ENCODE assay signal across 7 cellular contexts in genomic region chr22:36977947-36978660, GRCh38. TPM values are rescaled to one million over a fixed set of nuclear protein-coding genes. Genes with fewer than 3 reads are reported as not detected.
DNase-seq lines count a peak whose midpoint lies in the region; ATAC-seq and TF ChIP-seq lines count a peak whose summit lies in the region.

No MANE protein-coding gene starts in this region.

- no peak overlapping the region for H3K27ac ChIP-seq in duodenal mucosa (ENCODE audit: low read depth, low read length)
- H3K27ac ChIP-seq in lung (ENCODE audit: low read depth in 1 of 2, low read length in 1 of 2): no peak overlapping the region

- H3K27me3 ChIP-seq in duodenal mucosa (ENCODE audit: control insufficient read depth in 1 of 2, insufficient read depth in 2 of 2, low read length in 2 of 2) (peaks cover 0 to 10% of the 10 kb centered on the region in 2 donors), lung (ENCODE audit: control insufficient read depth, insufficient read depth) (no peaks in the 10 kb centered on the region)

- ATAC-seq in HG03565 (IDR thresholded peaks at IDR 0.05; ENCODE audit: unreplicated experiment) (peak; percentile 46), lung (ENCODE audit: insufficient read depth, low FRiP score) (peak; percentile 96)

- peak; percentile 95 for TF ChIP-seq CTCF in lung (IDR thresholded peaks at IDR 0.05; ENCODE audit: control extremely low read depth, extremely low read depth)

- H3K9me3 ChIP-seq in duodenal mucosa (ENCODE audit: control insufficient read depth in 1 of 2, low read length in 2 of 2) (no peaks in the 10 kb centered on the region), lung (ENCODE audit: control insufficient read depth in 2 of 2, insufficient read depth in 1 of 2, low read length in 1 of 2) (no peaks in the 10 kb centered on the region)

- WGBS in lung, 2 donors: 15 to 16% methylated on average over 18 of the region's 18 CpGs

- H3K36me3 ChIP-seq in duodenal mucosa (ENCODE audit: control insufficient read depth in 1 of 2, insufficient read depth in 2 of 2, low read length in 2 of 2) (no peaks in the 10 kb centered on the region), lung (ENCODE audit: control insufficient read depth in 2 of 2, insufficient read depth in 2 of 2, low read length in 2 of 2) (no peaks in the 10 kb centered on the region)

- H3K4me1 ChIP-seq in duodenal mucosa (ENCODE audit: control insufficient read depth in 1 of 2, insufficient read depth in 2 of 2, low read length in 2 of 2) (peaks cover 0 to 5% of the 10 kb centered on the region in 2 donors), lung (ENCODE audit: control insufficient read depth in 2 of 2, insufficient read depth in 2 of 2, low read length in 2 of 2) (no peaks in the 10 kb centered on the region)

- peak overlapping the region; percentile 33 to 53 for H3K9ac ChIP-seq in duodenal mucosa (ENCODE audit: low read depth in 1 of 2, low read length in 2 of 2)

- peak; percentile 24 for TF ChIP-seq POLR2A in GM15510 (IDR thresholded peaks at IDR 0.05; ENCODE audit: borderline replicate concordance, extremely low read depth, insufficient read length)

- H3K4me3 ChIP-seq in duodenal mucosa (ENCODE audit: low read depth in 1 of 2, low read length in 2 of 2) (peak overlapping the region; percentile 62 to 68), lung (no peak overlapping the region)

- DNase-seq in NCI-H82 (lab: John Stamatoyannopoulos, UW) (peak; percentile 92), lung (ENCODE audit: low spot score) (peak; percentile 92)
- peak; percentile 92 for DNase-seq in activated CD4-positive, alpha-beta T cell treated with anti-CD3 and anti-CD28 coated beads, Interleukin-2, amount 50 U/mL, for 48 hours
- peak; percentile 71 to 84 (median 79) for DNase-seq in stimulated activated CD4-positive, alpha-beta T cell treated with anti-CD3 and anti-CD28 coated beads, TNF-alpha, amount 100 ng/mL, for 1 hour (ENCODE audit: low read depth in 3 of 3, low spot score in 1 of 3)

RNA-seq across cellular contexts. Expression of gene TST, which starts 41.1 kb away (rescaled TPM):
- 10 to 100 TPM; 30.2 to 63.7 TPM for total RNA-seq in lung
- polyA plus RNA-seq in lung: 100 to 1,000 TPM in 1 of 2 donors, 10 to 100 TPM in 1; 49.8 to 107 TPM

RNA-seq across cellular contexts. Expression of gene MPST, which starts 41.4 kb away (rescaled TPM):
- 10 to 100 TPM; 59.2 to 72.6 TPM for total RNA-seq in lung
- 100 to 1,000 TPM in 1 of 2 donors, 10 to 100 TPM in 1; 70.7 to 247 TPM for polyA plus RNA-seq in lung
